Comparison of ENCODE assay signal across 7 cellular contexts in genomic region chr5:138574744-138575193, GRCh38. TPM values are rescaled to one million over a fixed set of nuclear protein-coding genes. Genes with fewer than 3 reads are reported as not detected.
DNase-seq lines count a peak whose midpoint lies in the region; ATAC-seq and TF ChIP-seq lines count a peak whose summit lies in the region.

No MANE protein-coding gene starts in this region.

- peak overlapping the region; percentile 71 for H2AFZ ChIP-seq in neural cell (ENCODE audit: low read depth, low read length)

- no peaks in the 10 kb centered on the region for H3F3A ChIP-seq in neural cell (ENCODE audit: insufficient read depth, low read length, poor library complexity, severe bottlenecking)

- TF ChIP-seq EP300 in neural cell (conservative IDR thresholded peaks at IDR 0.05; ENCODE audit: poor library complexity, severe bottlenecking) = no peak

- TF ChIP-seq RAD21 in neural cell (conservative IDR thresholded peaks at IDR 0.05) = no peak

- H4K20me1 ChIP-seq in neural cell (ENCODE audit: insufficient read depth) = no peaks in the 10 kb centered on the region

- peak overlapping the region; percentile 59 for H3K4me3 ChIP-seq in ectodermal cell (ENCODE audit: insufficient read depth, low read depth, low read length)
- H3K4me3 ChIP-seq in neural cell (ENCODE audit: low read length) = peak overlapping the region; percentile 94

- 0 to 1% methylated on average over 18 of the region's 18 CpGs for WGBS in ectodermal cell, 2 experiments

- H3K79me2 ChIP-seq in neural cell (replicated peaks; ENCODE audit: insufficient read depth, low read length) = peaks cover 18% of the 10 kb centered on the region

- ATAC-seq in GM21381 (IDR thresholded peaks at IDR 0.05; ENCODE audit: unreplicated experiment) (peak; percentile 3), HG03159 (IDR thresholded peaks at IDR 0.05; ENCODE audit: unreplicated experiment) (no peak)

- peaks cover 32% of the 10 kb centered on the region for H3K36me3 ChIP-seq in ectodermal cell (ENCODE audit: control insufficient read depth, insufficient read depth, low read length)
- no peaks in the 10 kb centered on the region for H3K36me3 ChIP-seq in neural cell (ENCODE audit: insufficient read depth, low read length)

- H3K27me3 ChIP-seq in ectodermal cell (ENCODE audit: control insufficient read depth, insufficient read depth, low read length, poor library complexity, severe bottlenecking) (no peaks in the 10 kb centered on the region), neural cell (ENCODE audit: insufficient read depth, low read depth, low read length) (no peaks in the 10 kb centered on the region)

- no peaks in the 10 kb centered on the region for H3K9me3 ChIP-seq in ectodermal cell (ENCODE audit: control insufficient read depth, low read length)
- H3K9me3 ChIP-seq in neural cell (ENCODE audit: low read length) = no peaks in the 10 kb centered on the region

- no peak for TF ChIP-seq CTCF in neural cell (IDR thresholded peaks at IDR 0.05; ENCODE audit: poor library complexity, severe bottlenecking)

- peak; percentile 42 for DNase-seq in NOMO-1 treated with DMSO at 0.1 percent for 48 hours (lab: John Stamatoyannopoulos, UW; ENCODE audit: unreplicated experiment)
- DNase-seq in HK-2 (ENCODE audit: unreplicated experiment) = no peak
- no peak for DNase-seq in GF-D8 (lab: John Stamatoyannopoulos, UW)

- H3K27ac ChIP-seq in ectodermal cell (ENCODE audit: insufficient read depth, low read depth, low read length, poor library complexity, severe bottlenecking) (peak overlapping the region; percentile 100), neural cell (ENCODE audit: low read length) (peak overlapping the region; percentile 99)

- H3K9me2 ChIP-seq in neural cell (ENCODE audit: insufficient read depth, low read length) = no peaks in the 10 kb centered on the region

- H3K4me1 ChIP-seq in ectodermal cell (ENCODE audit: control insufficient read depth, insufficient read depth, low read length) = peaks cover 5% of the 10 kb centered on the region

- peak overlapping the region; percentile 75 for H3K4me2 ChIP-seq in neural cell (ENCODE audit: low read length)

- H3K9ac ChIP-seq in neural cell (ENCODE audit: low read length) = peak overlapping the region; percentile 96

TF ChIP-seq in neural cell, 6 proteins besides CTCF, POLR2A, EP300 and RAD21:
- no peak for TF ChIP-seq MXI1 (conservative IDR thresholded peaks at IDR 0.05; ENCODE audit: poor library complexity, severe bottlenecking)
- TF ChIP-seq POLR2AphosphoS5 (IDR thresholded peaks at IDR 0.05) = no peak
- no peak for TF ChIP-seq EZH2 (IDR thresholded peaks at IDR 0.05; ENCODE audit: borderline replicate concordance, insufficient read depth, low read length, poor library complexity, severe bottlenecking)
- TF ChIP-seq SMC3 (conservative IDR thresholded peaks at IDR 0.05; ENCODE audit: poor library complexity) = no peak
- no peak for TF ChIP-seq TAF1 (IDR thresholded peaks at IDR 0.05; ENCODE audit: low read depth)
- TF ChIP-seq REST (IDR thresholded peaks at IDR 0.05; ENCODE audit: borderline replicate concordance) = no peak

RNA-seq across cellular contexts. Expression of gene HSPA9, which starts 0.4 kb away (rescaled TPM):
- 217 TPM for polyA plus RNA-seq in ectodermal cell (2013, experiment 1 of 4)
- polyA plus RNA-seq in ectodermal cell (2013, experiment 2 of 4) = 200 TPM
- polyA plus RNA-seq in ectodermal cell (2013, experiment 3 of 4) = 132 TPM
- 137 TPM for polyA plus RNA-seq in ectodermal cell (2013, experiment 4 of 4)
- polyA plus RNA-seq in neural cell = 270 and 280 TPM in 2 replicates
- 253 and 263 TPM in 2 replicates for polyA minus RNA-seq in neural cell

RNA-seq across cellular contexts. Expression of gene ETF1, which starts 31.7 kb away (rescaled TPM):
- 126 TPM for polyA plus RNA-seq in ectodermal cell (2013, experiment 1 of 4)
- polyA plus RNA-seq in ectodermal cell (2013, experiment 2 of 4) = 127 TPM
- polyA plus RNA-seq in ectodermal cell (2013, experiment 3 of 4) = 95.1 TPM
- 106 TPM for polyA plus RNA-seq in ectodermal cell (2013, experiment 4 of 4)
- 56.9 and 62.1 TPM in 2 replicates for polyA plus RNA-seq in neural cell
- polyA minus RNA-seq in neural cell = 83.9 and 84.7 TPM in 2 replicates
